Comparison of ENCODE assay signal across 2 cellular contexts in the genomic region with DNA sequence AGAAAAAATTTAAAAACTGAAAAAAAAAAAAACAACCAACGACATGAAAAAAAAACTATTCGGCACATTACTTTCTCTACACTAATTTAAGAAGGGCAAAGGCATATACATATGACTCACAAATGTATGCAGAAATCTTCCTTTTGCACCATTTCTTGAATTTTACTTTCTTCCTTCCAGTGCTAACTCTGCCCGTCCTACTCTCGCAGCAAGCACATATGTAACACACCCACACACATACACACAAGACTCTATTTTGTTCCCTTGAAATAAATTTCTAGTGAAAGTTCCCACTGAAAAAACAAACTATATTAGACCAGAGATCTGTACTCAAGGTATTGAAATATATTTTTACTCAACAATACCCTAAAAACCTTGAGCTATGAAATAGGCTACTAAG.
TF ChIP-seq lines count a peak whose summit lies in the region.

No MANE protein-coding gene starts in this region.

TF ChIP-seq in GM23338, 12 proteins besides CTCF, POLR2A, EP300 and RAD21:
- TF ChIP-seq JUNB (IDR thresholded peaks at IDR 0.05; ENCODE audit: unreplicated experiment) = no peak
- TF ChIP-seq EZH2phosphoT487 (IDR thresholded peaks at IDR 0.05; ENCODE audit: unreplicated experiment) = no peak
- TF ChIP-seq ZNF331 (CRISPR knock-in tag; IDR thresholded peaks at IDR 0.05; ENCODE audit: low read depth) = no peak
- no peak for TF ChIP-seq CREB1 (CRISPR knock-in tag; IDR thresholded peaks at IDR 0.05; ENCODE audit: low read depth)
- TF ChIP-seq, protein P1, sequence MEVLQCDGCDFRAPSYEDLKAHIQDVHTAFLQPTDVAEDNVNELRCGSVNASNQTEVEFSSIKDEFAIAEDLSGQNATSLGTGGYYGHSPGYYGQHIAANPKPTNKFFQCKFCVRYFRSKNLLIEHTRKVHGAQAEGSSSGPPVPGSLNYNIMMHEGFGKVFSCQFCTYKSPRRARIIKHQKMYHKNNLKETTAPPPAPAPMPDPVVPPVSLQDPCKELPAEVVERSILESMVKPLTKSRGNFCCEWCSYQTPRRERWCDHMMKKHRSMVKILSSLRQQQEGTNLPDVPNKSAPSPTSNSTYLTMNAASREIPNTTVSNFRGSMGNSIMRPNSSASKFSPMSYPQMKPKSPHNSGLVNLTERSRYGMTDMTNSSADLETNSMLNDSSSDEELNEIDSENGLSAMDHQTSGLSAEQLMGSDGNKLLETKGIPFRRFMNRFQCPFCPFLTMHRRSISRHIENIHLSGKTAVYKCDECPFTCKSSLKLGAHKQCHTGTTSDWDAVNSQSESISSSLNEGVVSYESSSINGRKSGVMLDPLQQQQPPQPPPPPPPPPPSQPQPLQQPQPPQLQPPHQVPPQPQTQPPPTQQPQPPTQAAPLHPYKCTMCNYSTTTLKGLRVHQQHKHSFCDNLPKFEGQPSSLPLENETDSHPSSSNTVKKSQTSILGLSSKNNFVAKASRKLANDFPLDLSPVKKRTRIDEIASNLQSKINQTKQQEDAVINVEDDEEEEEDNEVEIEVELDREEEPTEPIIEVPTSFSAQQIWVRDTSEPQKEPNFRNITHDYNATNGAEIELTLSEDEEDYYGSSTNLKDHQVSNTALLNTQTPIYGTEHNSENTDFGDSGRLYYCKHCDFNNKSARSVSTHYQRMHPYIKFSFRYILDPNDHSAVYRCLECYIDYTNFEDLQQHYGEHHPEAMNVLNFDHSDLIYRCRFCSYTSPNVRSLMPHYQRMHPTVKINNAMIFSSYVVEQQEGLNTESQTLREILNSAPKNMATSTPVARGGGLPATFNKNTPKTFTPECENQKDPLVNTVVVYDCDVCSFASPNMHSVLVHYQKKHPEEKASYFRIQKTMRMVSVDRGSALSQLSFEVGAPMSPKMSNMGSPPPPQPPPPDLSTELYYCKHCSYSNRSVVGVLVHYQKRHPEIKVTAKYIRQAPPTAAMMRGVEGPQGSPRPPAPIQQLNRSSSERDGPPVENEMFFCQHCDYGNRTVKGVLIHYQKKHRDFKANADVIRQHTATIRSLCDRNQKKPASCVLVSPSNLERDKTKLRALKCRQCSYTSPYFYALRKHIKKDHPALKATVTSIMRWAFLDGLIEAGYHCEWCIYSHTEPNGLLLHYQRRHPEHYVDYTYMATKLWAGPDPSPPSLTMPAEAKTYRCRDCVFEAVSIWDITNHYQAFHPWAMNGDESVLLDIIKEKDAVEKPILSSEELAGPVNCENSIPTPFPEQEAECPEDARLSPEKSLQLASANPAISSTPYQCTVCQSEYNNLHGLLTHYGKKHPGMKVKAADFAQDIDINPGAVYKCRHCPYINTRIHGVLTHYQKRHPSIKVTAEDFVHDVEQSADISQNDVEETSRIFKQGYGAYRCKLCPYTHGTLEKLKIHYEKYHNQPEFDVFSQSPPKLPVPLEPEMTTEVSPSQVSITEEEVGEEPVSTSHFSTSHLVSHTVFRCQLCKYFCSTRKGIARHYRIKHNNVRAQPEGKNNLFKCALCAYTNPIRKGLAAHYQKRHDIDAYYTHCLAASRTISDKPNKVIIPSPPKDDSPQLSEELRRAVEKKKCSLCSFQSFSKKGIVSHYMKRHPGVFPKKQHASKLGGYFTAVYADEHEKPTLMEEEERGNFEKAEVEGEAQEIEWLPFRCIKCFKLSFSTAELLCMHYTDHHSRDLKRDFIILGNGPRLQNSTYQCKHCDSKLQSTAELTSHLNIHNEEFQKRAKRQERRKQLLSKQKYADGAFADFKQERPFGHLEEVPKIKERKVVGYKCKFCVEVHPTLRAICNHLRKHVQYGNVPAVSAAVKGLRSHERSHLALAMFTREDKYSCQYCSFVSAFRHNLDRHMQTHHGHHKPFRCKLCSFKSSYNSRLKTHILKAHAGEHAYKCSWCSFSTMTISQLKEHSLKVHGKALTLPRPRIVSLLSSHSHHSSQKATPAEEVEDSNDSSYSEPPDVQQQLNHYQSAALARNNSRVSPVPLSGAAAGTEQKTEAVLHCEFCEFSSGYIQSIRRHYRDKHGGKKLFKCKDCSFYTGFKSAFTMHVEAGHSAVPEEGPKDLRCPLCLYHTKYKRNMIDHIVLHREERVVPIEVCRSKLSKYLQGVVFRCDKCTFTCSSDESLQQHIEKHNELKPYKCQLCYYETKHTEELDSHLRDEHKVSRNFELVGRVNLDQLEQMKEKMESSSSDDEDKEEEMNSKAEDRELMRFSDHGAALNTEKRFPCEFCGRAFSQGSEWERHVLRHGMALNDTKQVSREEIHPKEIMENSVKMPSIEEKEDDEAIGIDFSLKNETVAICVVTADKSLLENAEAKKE (CRISPR knock-in tag; IDR thresholded peaks at IDR 0.05) = no peak
- no peak for TF ChIP-seq STAT1 (IDR thresholded peaks at IDR 0.05; ENCODE audit: unreplicated experiment)
- TF ChIP-seq POLR2AphosphoS5 (IDR thresholded peaks at IDR 0.05; ENCODE audit: low read depth) = no peak
- TF ChIP-seq NANOG (IDR thresholded peaks at IDR 0.05; ENCODE audit: borderline replicate concordance) = no peak

TF ChIP-seq in GM12878, 131 proteins besides CTCF, POLR2A, EP300 and RAD21:
- TF ChIP-seq, protein P2, sequence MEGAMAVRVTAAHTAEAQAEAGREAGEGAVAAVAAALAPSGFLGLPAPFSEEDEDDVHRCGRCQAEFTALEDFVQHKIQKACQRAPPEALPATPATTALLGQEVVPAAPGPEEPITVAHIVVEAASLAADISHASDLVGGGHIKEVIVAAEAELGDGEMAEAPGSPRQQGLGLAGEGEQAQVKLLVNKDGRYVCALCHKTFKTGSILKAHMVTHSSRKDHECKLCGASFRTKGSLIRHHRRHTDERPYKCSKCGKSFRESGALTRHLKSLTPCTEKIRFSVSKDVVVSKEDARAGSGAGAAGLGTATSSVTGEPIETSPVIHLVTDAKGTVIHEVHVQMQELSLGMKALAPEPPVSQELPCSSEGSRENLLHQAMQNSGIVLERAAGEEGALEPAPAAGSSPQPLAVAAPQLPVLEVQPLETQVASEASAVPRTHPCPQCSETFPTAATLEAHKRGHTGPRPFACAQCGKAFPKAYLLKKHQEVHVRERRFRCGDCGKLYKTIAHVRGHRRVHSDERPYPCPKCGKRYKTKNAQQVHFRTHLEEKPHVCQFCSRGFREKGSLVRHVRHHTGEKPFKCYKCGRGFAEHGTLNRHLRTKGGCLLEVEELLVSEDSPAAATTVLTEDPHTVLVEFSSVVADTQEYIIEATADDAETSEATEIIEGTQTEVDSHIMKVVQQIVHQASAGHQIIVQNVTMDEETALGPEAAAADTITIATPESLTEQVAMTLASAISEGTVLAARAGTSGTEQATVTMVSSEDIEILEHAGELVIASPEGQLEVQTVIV (IDR thresholded peaks at IDR 0.05; ENCODE audit: borderline replicate concordance, partially characterized antibody) = no peak
- no peak for TF ChIP-seq RCOR1 (conservative IDR thresholded peaks at IDR 0.05; ENCODE audit: low read depth, low read length)
- TF ChIP-seq CBX5 (IDR thresholded peaks at IDR 0.05; ENCODE audit: low read depth) = no peak
- no peak for TF ChIP-seq MTA2 (IDR thresholded peaks at IDR 0.05; ENCODE audit: low read depth)
- 0 out of 2 replicates have a peak, but pooled peaks have one; percentile 2 for TF ChIP-seq BMI1 (IDR thresholded peaks at IDR 0.05; ENCODE audit: borderline replicate concordance)
- TF ChIP-seq SMC3 (IDR thresholded peaks at IDR 0.05; ENCODE audit: borderline replicate concordance, low read length) = no peak
- peak; percentile 44; the same call in 1 of the 2 replicates for TF ChIP-seq ZNF384 (IDR thresholded peaks at IDR 0.05; ENCODE audit: borderline replicate concordance, low read depth, low read length)
- TF ChIP-seq MYC (IDR thresholded peaks at IDR 0.05; ENCODE audit: insufficient read depth, insufficient read length, insufficient replicate concordance, low read length, severe bottlenecking) = no peak
- no peak for TF ChIP-seq ZNF622 (IDR thresholded peaks at IDR 0.05)
- no peak for TF ChIP-seq MXI1 (IDR thresholded peaks at IDR 0.05; ENCODE audit: low read depth, low read length)
- TF ChIP-seq, protein P3, sequence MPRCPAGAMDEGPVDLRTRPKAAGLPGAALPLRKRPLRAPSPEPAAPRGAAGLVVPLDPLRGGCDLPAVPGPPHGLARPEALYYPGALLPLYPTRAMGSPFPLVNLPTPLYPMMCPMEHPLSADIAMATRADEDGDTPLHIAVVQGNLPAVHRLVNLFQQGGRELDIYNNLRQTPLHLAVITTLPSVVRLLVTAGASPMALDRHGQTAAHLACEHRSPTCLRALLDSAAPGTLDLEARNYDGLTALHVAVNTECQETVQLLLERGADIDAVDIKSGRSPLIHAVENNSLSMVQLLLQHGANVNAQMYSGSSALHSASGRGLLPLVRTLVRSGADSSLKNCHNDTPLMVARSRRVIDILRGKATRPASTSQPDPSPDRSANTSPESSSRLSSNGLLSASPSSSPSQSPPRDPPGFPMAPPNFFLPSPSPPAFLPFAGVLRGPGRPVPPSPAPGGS (IDR thresholded peaks at IDR 0.05; ENCODE audit: borderline replicate concordance, insufficient read depth, low read depth, low read length, poor library complexity, severe bottlenecking) = no peak
- peak; percentile 30; the same call in 1 of the 2 replicates for TF ChIP-seq NBN (IDR thresholded peaks at IDR 0.05)
- TF ChIP-seq, protein P4, sequence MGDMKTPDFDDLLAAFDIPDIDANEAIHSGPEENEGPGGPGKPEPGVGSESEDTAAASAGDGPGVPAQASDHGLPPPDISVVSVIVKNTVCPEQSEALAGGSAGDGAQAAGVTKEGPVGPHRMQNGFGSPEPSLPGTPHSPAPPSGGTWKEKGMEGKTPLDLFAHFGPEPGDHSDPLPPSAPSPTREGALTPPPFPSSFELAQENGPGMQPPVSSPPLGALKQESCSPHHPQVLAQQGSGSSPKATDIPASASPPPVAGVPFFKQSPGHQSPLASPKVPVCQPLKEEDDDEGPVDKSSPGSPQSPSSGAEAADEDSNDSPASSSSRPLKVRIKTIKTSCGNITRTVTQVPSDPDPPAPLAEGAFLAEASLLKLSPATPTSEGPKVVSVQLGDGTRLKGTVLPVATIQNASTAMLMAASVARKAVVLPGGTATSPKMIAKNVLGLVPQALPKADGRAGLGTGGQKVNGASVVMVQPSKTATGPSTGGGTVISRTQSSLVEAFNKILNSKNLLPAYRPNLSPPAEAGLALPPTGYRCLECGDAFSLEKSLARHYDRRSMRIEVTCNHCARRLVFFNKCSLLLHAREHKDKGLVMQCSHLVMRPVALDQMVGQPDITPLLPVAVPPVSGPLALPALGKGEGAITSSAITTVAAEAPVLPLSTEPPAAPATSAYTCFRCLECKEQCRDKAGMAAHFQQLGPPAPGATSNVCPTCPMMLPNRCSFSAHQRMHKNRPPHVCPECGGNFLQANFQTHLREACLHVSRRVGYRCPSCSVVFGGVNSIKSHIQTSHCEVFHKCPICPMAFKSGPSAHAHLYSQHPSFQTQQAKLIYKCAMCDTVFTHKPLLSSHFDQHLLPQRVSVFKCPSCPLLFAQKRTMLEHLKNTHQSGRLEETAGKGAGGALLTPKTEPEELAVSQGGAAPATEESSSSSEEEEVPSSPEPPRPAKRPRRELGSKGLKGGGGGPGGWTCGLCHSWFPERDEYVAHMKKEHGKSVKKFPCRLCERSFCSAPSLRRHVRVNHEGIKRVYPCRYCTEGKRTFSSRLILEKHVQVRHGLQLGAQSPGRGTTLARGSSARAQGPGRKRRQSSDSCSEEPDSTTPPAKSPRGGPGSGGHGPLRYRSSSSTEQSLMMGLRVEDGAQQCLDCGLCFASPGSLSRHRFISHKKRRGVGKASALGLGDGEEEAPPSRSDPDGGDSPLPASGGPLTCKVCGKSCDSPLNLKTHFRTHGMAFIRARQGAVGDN (IDR thresholded peaks at IDR 0.05) = no peak
- TF ChIP-seq, protein P5, sequence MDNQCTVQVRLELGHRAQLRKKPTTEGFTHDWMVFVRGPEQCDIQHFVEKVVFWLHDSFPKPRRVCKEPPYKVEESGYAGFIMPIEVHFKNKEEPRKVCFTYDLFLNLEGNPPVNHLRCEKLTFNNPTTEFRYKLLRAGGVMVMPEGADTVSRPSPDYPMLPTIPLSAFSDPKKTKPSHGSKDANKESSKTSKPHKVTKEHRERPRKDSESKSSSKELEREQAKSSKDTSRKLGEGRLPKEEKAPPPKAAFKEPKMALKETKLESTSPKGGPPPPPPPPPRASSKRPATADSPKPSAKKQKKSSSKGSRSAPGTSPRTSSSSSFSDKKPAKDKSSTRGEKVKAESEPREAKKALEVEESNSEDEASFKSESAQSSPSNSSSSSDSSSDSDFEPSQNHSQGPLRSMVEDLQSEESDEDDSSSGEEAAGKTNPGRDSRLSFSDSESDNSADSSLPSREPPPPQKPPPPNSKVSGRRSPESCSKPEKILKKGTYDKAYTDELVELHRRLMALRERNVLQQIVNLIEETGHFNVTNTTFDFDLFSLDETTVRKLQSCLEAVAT (IDR thresholded peaks at IDR 0.05) = peak; percentile 83
